ENCODE assay signal across 23 cellular contexts in the genomic region with DNA sequence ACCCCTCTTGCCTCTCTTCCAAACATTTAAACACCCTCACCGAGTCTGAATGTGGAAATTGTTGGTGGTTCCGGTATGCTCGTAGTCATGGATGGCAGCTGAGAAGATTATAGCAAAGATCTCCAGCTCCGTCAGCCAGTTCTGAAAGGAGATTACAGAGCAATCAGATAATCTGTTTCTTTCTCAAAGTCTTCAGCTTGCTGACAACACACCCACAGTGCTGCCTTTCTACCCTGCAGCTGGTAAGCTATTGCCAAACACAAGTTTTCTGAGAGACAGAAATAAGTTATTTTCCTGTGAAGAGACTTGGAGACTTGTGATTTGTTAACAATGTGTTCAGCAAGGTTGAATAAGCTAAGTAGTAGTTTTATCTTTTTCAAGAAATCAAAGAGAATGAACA.
"Had no signal": no experiment of that assay in that cellular context is flagged by ENCODE, and none has a peak within 500 bp of the region (broad histone marks: within the 10 kb centered on the region; RNA-seq: fewer than 3 reads in every experiment).

No MANE protein-coding gene starts in this region.

- H3K9me3 Mint-ChIP-seq: activated CD4-positive, alpha-beta memory T cell treated with anti-CD3 and anti-CD28 coated beads for 36 hours; activated naive CD4-positive, alpha-beta T cell treated with anti-CD3 and anti-CD28 coated beads, Interleukin-2, amount 50 U/mL, for 24 hours; dendritic cell treated with granulocyte-macrophage colony-stimulating factor and Interleukin-4, amounts not matched to agents 40 ng/mL and 50 ng/mL, for 4 days; T-helper 2 cell treated with Interferon-gamma antibody and Interleukin-4, amounts not matched to agents 5 μg/mL and 100 μg/mL, for 36 hours had no signal

- H3K4me1 Mint-ChIP-seq: activated naive CD4-positive, alpha-beta T cell treated with anti-CD3 and anti-CD28 coated beads, Interleukin-2, amount 50 U/mL, for 24 hours; activated naive CD8-positive, alpha-beta T cell treated with anti-CD3 and anti-CD28 coated beads, Interleukin-2, amount 50 U/mL, for 24 hours; naive thymus-derived CD8-positive, alpha-beta T cell; stimulated activated effector memory CD8-positive, alpha-beta T cell treated with anti-CD3 and anti-CD28 coated beads, Interleukin-12 subunit alpha, Interleukin-12 subunit beta, amount 100 ng/mL, for 72 hours had no signal

- H3K9me3 ChIP-seq: breast epithelium, gastrocnemius medialis, thoracic aorta had no signal

- H3K36me3 ChIP-seq: breast epithelium, gastrocnemius medialis, thoracic aorta had no signal

- H3K27ac ChIP-seq: breast epithelium, gastrocnemius medialis, skin epidermis, thoracic aorta had no signal

- H3K27ac Mint-ChIP-seq: activated CD4-positive, alpha-beta memory T cell treated with anti-CD3 and anti-CD28 coated beads for 36 hours; activated naive CD4-positive, alpha-beta T cell treated with anti-CD3 and anti-CD28 coated beads, Interleukin-2, amount 50 U/mL, for 24 hours; activated naive CD8-positive, alpha-beta T cell treated with anti-CD3 and anti-CD28 coated beads, Interleukin-2, amount 50 U/mL, for 24 hours; activated T-cell treated with anti-CD3 and anti-CD28 coated beads, Interleukin-2, amount 50 U/mL, for 24 hours; dendritic cell treated with granulocyte-macrophage colony-stimulating factor and Interleukin-4, amounts not matched to agents 40 ng/mL and 50 ng/mL, for 4 days; stimulated activated effector memory CD8-positive, alpha-beta T cell treated with anti-CD3 and anti-CD28 coated beads, Interleukin-12 subunit alpha, Interleukin-12 subunit beta, amount 100 ng/mL, for 72 hours; stimulated activated naive CD8-positive, alpha-beta T cell treated with anti-CD3 and anti-CD28 coated beads, Interleukin-15, Interleukin-2, amounts not matched to agents 100 ng/mL and 50 ng/mL, for 24 hours; T-helper 2 cell treated with Interferon-gamma antibody and Interleukin-4, amounts not matched to agents 5 μg/mL and 100 μg/mL, for 36 hours had no signal

- DNase-seq: activated CD4-positive, alpha-beta memory T cell treated with anti-CD3 and anti-CD28 coated beads for 36 hours; activated CD4-positive, alpha-beta T cell treated with anti-CD3 and anti-CD28 coated beads for 48 hours; activated CD8-positive, alpha-beta memory T cell treated with anti-CD3 and anti-CD28 coated beads, Interleukin-2, amount 50 U/mL, for 48 hours; activated gamma-delta T cell treated with Interleukin-2 at 50 U/mL for 16 hours; activated naive CD8-positive, alpha-beta T cell treated with anti-CD3 and anti-CD28 coated beads, Interleukin-2, amount 50 U/mL, for 24 hours; activated T-cell treated with anti-CD3 and anti-CD28 coated beads, Interleukin-2, amount 50 U/mL, for 24 hours; central memory CD4-positive, alpha-beta T cell; gastrocnemius medialis; glutamatergic neuron; hippocampal formation; kidney; left colon; naive thymus-derived CD8-positive, alpha-beta T cell; stimulated activated CD4-positive, alpha-beta T cell treated with anti-CD3 and anti-CD28 coated beads, Interleukin-4, amount 100 ng/mL, for 24 hours; T-helper 1 cell had no signal

- H3K4me3 ChIP-seq: breast epithelium, gastrocnemius medialis, skin epidermis, thoracic aorta had no signal

- H3K27me3 Mint-ChIP-seq: activated CD4-positive, alpha-beta memory T cell treated with anti-CD3 and anti-CD28 coated beads for 36 hours; activated naive CD4-positive, alpha-beta T cell treated with anti-CD3 and anti-CD28 coated beads, Interleukin-2, amount 50 U/mL, for 24 hours; activated naive CD8-positive, alpha-beta T cell treated with anti-CD3 and anti-CD28 coated beads, Interleukin-2, amount 50 U/mL, for 24 hours; activated T-cell treated with anti-CD3 and anti-CD28 coated beads, Interleukin-2, amount 50 U/mL, for 24 hours; naive thymus-derived CD8-positive, alpha-beta T cell; stimulated activated naive CD8-positive, alpha-beta T cell treated with anti-CD3 and anti-CD28 coated beads, Interleukin-15, Interleukin-2, amounts not matched to agents 100 ng/mL and 50 ng/mL, for 24 hours had no signal

- H3K4me1 ChIP-seq: breast epithelium, gastrocnemius medialis had no signal

- FAIRE-seq: kidney had no signal

- H3K36me3 Mint-ChIP-seq: activated CD4-positive, alpha-beta memory T cell treated with anti-CD3 and anti-CD28 coated beads for 36 hours; activated naive CD4-positive, alpha-beta T cell treated with anti-CD3 and anti-CD28 coated beads, Interleukin-2, amount 50 U/mL, for 24 hours; naive thymus-derived CD8-positive, alpha-beta T cell; stimulated activated effector memory CD8-positive, alpha-beta T cell treated with anti-CD3 and anti-CD28 coated beads, Interleukin-12 subunit alpha, Interleukin-12 subunit beta, amount 100 ng/mL, for 72 hours had no signal

- H3K27me3 ChIP-seq: breast epithelium, gastrocnemius medialis had no signal

- H3K4me3 Mint-ChIP-seq: activated CD4-positive, alpha-beta memory T cell treated with anti-CD3 and anti-CD28 coated beads for 36 hours; activated naive CD4-positive, alpha-beta T cell treated with anti-CD3 and anti-CD28 coated beads, Interleukin-2, amount 50 U/mL, for 24 hours; activated naive CD8-positive, alpha-beta T cell treated with anti-CD3 and anti-CD28 coated beads, Interleukin-2, amount 50 U/mL, for 24 hours; activated T-cell treated with anti-CD3 and anti-CD28 coated beads, Interleukin-2, amount 50 U/mL, for 24 hours; dendritic cell treated with granulocyte-macrophage colony-stimulating factor and Interleukin-4, amounts not matched to agents 40 ng/mL and 50 ng/mL, for 4 days; naive thymus-derived CD8-positive, alpha-beta T cell; stimulated activated effector memory CD8-positive, alpha-beta T cell treated with anti-CD3 and anti-CD28 coated beads, Interleukin-12 subunit alpha, Interleukin-12 subunit beta, amount 100 ng/mL, for 72 hours; stimulated activated naive CD8-positive, alpha-beta T cell treated with anti-CD3 and anti-CD28 coated beads, Interleukin-15, Interleukin-2, amounts not matched to agents 100 ng/mL and 50 ng/mL, for 24 hours; T-helper 2 cell treated with Interferon-gamma antibody and Interleukin-4, amounts not matched to agents 5 μg/mL and 100 μg/mL, for 36 hours had no signal
